In the genomic region with DNA sequence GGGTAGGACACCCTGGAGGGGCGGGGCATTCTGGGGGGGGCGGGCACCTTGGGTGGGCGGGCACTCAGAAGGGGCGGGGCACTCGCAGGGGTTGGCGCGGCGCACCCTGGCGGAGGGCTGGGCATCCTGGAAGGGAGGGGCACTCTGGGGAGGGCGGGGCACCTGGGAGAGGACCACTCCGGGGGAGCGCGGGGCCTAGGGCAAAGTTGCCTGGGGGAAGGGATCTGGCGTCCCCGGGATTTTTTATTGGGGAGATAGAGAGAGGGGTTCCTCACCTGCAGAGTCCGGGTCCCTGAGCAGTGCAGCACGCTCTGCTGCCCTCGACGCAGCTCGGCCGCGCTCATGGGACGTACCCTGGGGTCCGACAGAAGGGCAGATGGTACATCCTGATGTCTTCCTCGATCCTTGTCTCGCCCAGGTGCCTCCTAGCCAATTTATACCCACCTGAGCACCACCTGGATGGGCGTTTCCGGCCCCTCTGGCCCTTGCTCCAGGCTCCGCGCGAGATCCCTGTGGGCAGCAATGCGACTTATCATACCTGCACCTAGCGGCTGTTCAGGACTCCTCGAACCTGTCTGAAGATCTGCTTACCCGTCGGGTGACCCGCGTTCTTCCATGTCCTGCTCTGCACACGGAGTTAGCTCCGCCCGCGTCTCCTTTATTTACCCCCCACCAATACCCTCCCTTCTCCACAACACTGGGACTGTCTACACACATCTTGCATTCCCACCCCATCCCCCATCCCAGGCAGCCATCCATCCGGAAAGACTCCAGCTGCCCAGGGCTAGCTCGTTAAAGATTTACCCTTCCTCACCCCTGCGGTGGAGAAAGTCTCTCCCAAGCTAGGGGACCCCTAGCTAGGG, we compare ENCODE assay signal across 8 cellular contexts. TPM values are rescaled to one million over a fixed set of nuclear protein-coding genes. Genes with fewer than 3 reads are reported as not detected.
DNase-seq lines count a peak whose midpoint lies in the region; ATAC-seq and TF ChIP-seq lines count a peak whose summit lies in the region.

A gene (minus strand): TSS at position 633 of the 863 bp plus-strand sequence. CDS start 16 bp downstream, at position 617.

- H3K36me3 ChIP-seq in heart right ventricle (no peaks in the 10 kb centered on the region), psoas muscle (ENCODE audit: insufficient read depth in 1 of 2, low read depth in 1 of 2) (no peaks in the 10 kb centered on the region)

- H3K4me3 ChIP-seq in heart right ventricle (peak within 1 kb of the TSS in 9 of 10 donors; percentile 35 to 55 (median 46)), psoas muscle (peak within 1 kb of the TSS; percentile 65)

- WGBS in heart right ventricle, 2 donors = 12 to 18% methylated on average over 44 to 45 of the region's 45 CpGs
- WGBS in psoas muscle, 3 donors = 15 to 23% (median 15%) methylated on average over 27 to 45 of the region's 45 CpGs

- H3K27ac ChIP-seq in heart right ventricle (no peak within 1 kb of the TSS), psoas muscle (no peak within 1 kb of the TSS)

- DNase-seq in activated effector memory CD4-positive, alpha-beta T cell treated with anti-CD3 and anti-CD28 coated beads, Interleukin-2, amount 50 U/mL, for 16 hours = peak; percentile 64
- DNase-seq in activated effector memory CD4-positive, alpha-beta T cell treated with Interleukin-2 at 50 U/mL for 16 hours = no peak
- DNase-seq in activated CD8-positive, alpha-beta memory T cell treated with anti-CD3 and anti-CD28 coated beads, Interleukin-2, amount 50 U/mL, for 48 hours = peak; percentile 66
- DNase-seq in heart right ventricle (no peak), psoas muscle (peak in 1 of 2 donors; percentile 74), SHP77 treated with DMSO at 0.1 percent for 48 hours (lab: John Stamatoyannopoulos, UW) (no peak)

- intact Hi-C loops in heart right ventricle (cut with DNase I) = loop anchor here in 1 of 10 donors (5.0 kb wide), 1 partner anchor 183 kb away; no protein-coding TSS in a partner anchor
- intact Hi-C loops in psoas muscle (cut with DNase I) = no loop called here

- H3K9me3 ChIP-seq in heart right ventricle (peaks cover 0 to 14% (median 0%) of the 10 kb centered on the region in 11 donors), psoas muscle (no peaks in the 10 kb centered on the region)

- H3K4me1 ChIP-seq in heart right ventricle (peaks cover 0 to 16% (median 7%) of the 10 kb centered on the region in 9 donors), psoas muscle (no peaks in the 10 kb centered on the region)

- TF ChIP-seq CTCF in heart right ventricle (IDR thresholded peaks at IDR 0.05) (no peak), psoas muscle (IDR thresholded peaks at IDR 0.05) (no peak)

- peaks cover 4 to 47% (median 40%) of the 10 kb centered on the region in 7 donors for H3K27me3 ChIP-seq in heart right ventricle
- H3K27me3 ChIP-seq in psoas muscle (ENCODE audit: insufficient read depth in 3 of 3, low read length in 2 of 3) = peaks cover 0 to 23% (median 2%) of the 10 kb centered on the region in 3 donors

- ATAC-seq in heart right ventricle (peak; percentile 22 to 78 (median 45)), psoas muscle (peak; percentile 67 to 91 (median 76)), GM19035 (IDR thresholded peaks at IDR 0.05; ENCODE audit: unreplicated experiment) (no peak), HG03196 (IDR thresholded peaks at IDR 0.05; ENCODE audit: unreplicated experiment) (no peak)

RNA-seq across cellular contexts. Expression of the gene that starts here (rescaled TPM):
- total RNA-seq in heart right ventricle = under 1 TPM in 2 of 10 donors, not detected in 8; 0.13 to 0.45 TPM
- polyA plus RNA-seq in heart right ventricle = not detected
- under 1 TPM in 1 of 4 donors, not detected in 3; 0.13 TPM for total RNA-seq in psoas muscle
- polyA plus RNA-seq in psoas muscle = under 1 TPM in 2 of 3 donors, not detected in 1; 0.03 to 0.04 TPM

Comparison
In these comparisons a context has a peak if more than half of its experiments do, and no peak if none do; other contexts are left out.
1. DNase-seq: peak in activated effector memory CD4-positive, alpha-beta T cell treated with anti-CD3 and anti-CD28 coated beads, Interleukin-2, amount 50 U/mL, for 16 hours (single experiment) and activated CD8-positive, alpha-beta memory T cell treated with anti-CD3 and anti-CD28 coated beads, Interleukin-2, amount 50 U/mL, for 48 hours (single experiment); none in activated effector memory CD4-positive, alpha-beta T cell treated with Interleukin-2 at 50 U/mL for 16 hours (single experiment), heart right ventricle (0 of 2) and SHP77 treated with DMSO at 0.1 percent for 48 hours (single experiment).
2. Peak in ATAC-seq and H3K4me3 ChIP-seq in heart right ventricle; RNA of the gene not detected or under 1 TPM.
3. Peak in ATAC-seq and H3K4me3 ChIP-seq in psoas muscle; RNA of the gene not detected or under 1 TPM.